In genomic region chr12:54166543-54167499, GRCh38 we compare ENCODE assay signal across 32 cellular contexts. TPM values are rescaled to one million over a fixed set of nuclear protein-coding genes. Genes with fewer than 3 reads are reported as not detected.
DNase-seq lines count a peak whose midpoint lies in the region; ATAC-seq, FAIRE-seq and TF ChIP-seq lines count a peak whose summit lies in the region.
"Had no signal": no experiment of that assay in that cellular context is flagged by ENCODE, and none has a peak within 500 bp of the region (broad histone marks: within the 10 kb centered on the region; RNA-seq: fewer than 3 reads in every experiment).

No MANE protein-coding gene starts in this region.

- 28% methylated on average over 6 of the region's 6 CpGs for WGBS in smooth muscle cell (ENCODE audit: low lambda C conversion rate)

- ATAC-seq in Right ventricle myocardium superior (ENCODE audit: poor library complexity) (peak; percentile 27), left cardiac atrium (no peak)
- ATAC-seq: A549; activated CD8-positive, alpha-beta T cell treated with anti-CD3 and anti-CD28 coated beads for 36 hours; activated naive CD4-positive, alpha-beta T cell treated with anti-CD3 and anti-CD28 coated beads, Interleukin-2, amount 50 U/mL, for 72 hours; naive thymus-derived CD8-positive, alpha-beta T cell had no signal

- DNase-seq in Right ventricle myocardium superior (no peak), left cardiac atrium (no peak), SK-N-MC (ENCODE audit: low read depth, low spot score) (no peak), kidney (peak; percentile 72), smooth muscle cell (lab: John Stamatoyannopoulos, UW; ENCODE audit: unreplicated experiment) (no peak), foreskin melanocyte (no peak)
- no peak for DNase-seq in effector memory CD4-positive, alpha-beta T cell
- DNase-seq in activated T-helper 1 cell treated with anti-CD3 and anti-CD28 coated beads, Interleukin-12 subunit alpha, Interleukin-12 subunit beta, Interleukin-2, Interleukin-4 antibody, amounts not matched to agents 30 ng/mL and 10 ng/mL and 1 ng/mL, durations not matched to agents 14 hours and 24 hours and 36 hours (ENCODE audit: low spot score): no peak
- DNase-seq: activated CD4-positive, alpha-beta T cell treated with anti-CD3 and anti-CD28 coated beads for 1 hour; activated CD8-positive, alpha-beta T cell treated with anti-CD3 and anti-CD28 coated beads for 36 hours; aorta; caudate nucleus; CD8-positive, alpha-beta memory T cell; cortex of kidney; GF-D8; hypothalamus; immature natural killer cell; Karpas-422; midbrain; naive thymus-derived CD8-positive, alpha-beta T cell; NCI-H146; Peyer's patch; retina; stimulated activated CD4-positive, alpha-beta T cell treated with anti-CD3 and anti-CD28 coated beads, Interleukin-2, amount 100 ng/mL, for 48 hours; upper lobe of left lung had no signal

- H3K36me3 ChIP-seq in SK-N-MC (ENCODE audit: insufficient read depth, low read length): no peaks in the 10 kb centered on the region
- no peaks in the 10 kb centered on the region for H3K36me3 ChIP-seq in kidney (ENCODE audit: control insufficient read depth in 1 of 2, insufficient read depth in 2 of 2, low read length in 2 of 2)
- H3K36me3 ChIP-seq in smooth muscle cell (ENCODE audit: low read depth): no peaks in the 10 kb centered on the region
- H3K36me3 ChIP-seq in effector memory CD4-positive, alpha-beta T cell (ENCODE audit: control insufficient read depth, insufficient read depth, low read length): no peaks in the 10 kb centered on the region
- H3K36me3 ChIP-seq: esophagus muscularis mucosa, HAP-1, Peyer's patch, upper lobe of left lung had no signal

- H3K9ac ChIP-seq in SK-N-MC (ENCODE audit: insufficient read length) (no peak overlapping the region), kidney (ENCODE audit: low read length in 2 of 2) (no peak overlapping the region), smooth muscle cell (ENCODE audit: low read depth) (no peak overlapping the region)

- H3K4me2 ChIP-seq in smooth muscle cell: peak overlapping the region; percentile 1
- H3K4me2 ChIP-seq: A549 had no signal

- H3K27ac Mint-ChIP-seq in activated T-helper 1 cell treated with anti-CD3 and anti-CD28 coated beads, Interleukin-12 subunit alpha, Interleukin-12 subunit beta, Interleukin-2, Interleukin-4 antibody, amounts not matched to agents 30 ng/mL and 10 ng/mL and 1 ng/mL, durations not matched to agents 14 hours and 24 hours and 36 hours: no peak overlapping the region
- H3K27ac Mint-ChIP-seq: activated CD8-positive, alpha-beta T cell treated with anti-CD3 and anti-CD28 coated beads for 36 hours; activated naive CD4-positive, alpha-beta T cell treated with anti-CD3 and anti-CD28 coated beads, Interleukin-2, amount 50 U/mL, for 72 hours; B cell; CD8-positive, alpha-beta memory T cell; immature natural killer cell; naive thymus-derived CD8-positive, alpha-beta T cell; T-helper 1 cell treated with Interleukin-12 subunit alpha and Interleukin-12 subunit beta and Interleukin-4 antibody, amounts not matched to agents 30 μg/mL and 1 μg/mL, for 36 hours had no signal

- H3K4me1 Mint-ChIP-seq in activated T-helper 1 cell treated with anti-CD3 and anti-CD28 coated beads, Interleukin-12 subunit alpha, Interleukin-12 subunit beta, Interleukin-2, Interleukin-4 antibody, amounts not matched to agents 30 ng/mL and 10 ng/mL and 1 ng/mL, durations not matched to agents 14 hours and 24 hours and 36 hours (ENCODE audit: low read depth): no peaks in the 10 kb centered on the region
- H3K4me1 Mint-ChIP-seq: B cell; CD8-positive, alpha-beta memory T cell; immature natural killer cell had no signal

- no peak for TF ChIP-seq CTCF in kidney (IDR thresholded peaks at IDR 0.05; ENCODE audit: borderline replicate concordance, extremely low read depth, insufficient read depth)
- TF ChIP-seq CTCF in smooth muscle cell (IDR thresholded peaks at IDR 0.05; ENCODE audit: borderline replicate concordance, insufficient read depth, poor library complexity, severe bottlenecking): no peak

- no peaks in the 10 kb centered on the region for H3K36me3 Mint-ChIP-seq in activated T-helper 1 cell treated with anti-CD3 and anti-CD28 coated beads, Interleukin-12 subunit alpha, Interleukin-12 subunit beta, Interleukin-2, Interleukin-4 antibody, amounts not matched to agents 30 ng/mL and 10 ng/mL and 1 ng/mL, durations not matched to agents 14 hours and 24 hours and 36 hours (ENCODE audit: low read depth)
- H3K36me3 Mint-ChIP-seq: activated naive CD4-positive, alpha-beta T cell treated with anti-CD3 and anti-CD28 coated beads, Interleukin-2, amount 50 U/mL, for 72 hours had no signal

- peak overlapping the region; percentile 52 for H3K4me3 ChIP-seq in SK-N-MC
- H3K4me3 ChIP-seq in kidney (ENCODE audit: low read length in 2 of 2): no peak overlapping the region
- H3K4me3 ChIP-seq in smooth muscle cell: no peak overlapping the region
- no peak overlapping the region for H3K4me3 ChIP-seq in effector memory CD4-positive, alpha-beta T cell (ENCODE audit: insufficient read depth, low read depth, low read length, poor library complexity, severe bottlenecking)
- H3K4me3 ChIP-seq: A549, esophagus muscularis mucosa, HAP-1, Peyer's patch, upper lobe of left lung had no signal

- intact Hi-C loops in Right ventricle myocardium superior (cut with DNase I) (no loop called here), left cardiac atrium (cut with DNase I) (no loop called here), kidney (cut with DNase I) (no loop called here)
- intact Hi-C loops in activated T-helper 1 cell treated with anti-CD3 and anti-CD28 coated beads, Interleukin-12 subunit alpha, Interleukin-12 subunit beta, Interleukin-2, Interleukin-4 antibody, amounts not matched to agents 30 ng/mL and 10 ng/mL and 1 ng/mL, durations not matched to agents 14 hours and 24 hours and 36 hours (cut with micrococcal nuclease): no loop called here

- FAIRE-seq in kidney (lab: Jason Lieb, UNC): no peak
- FAIRE-seq: A549, TTC549 had no signal

- H3K27ac ChIP-seq in SK-N-MC: peak overlapping the region; percentile 90
- no peak overlapping the region for H3K27ac ChIP-seq in kidney (ENCODE audit: low read depth in 2 of 2, low read length in 2 of 2)
- no peak overlapping the region for H3K27ac ChIP-seq in smooth muscle cell (ENCODE audit: low read depth)
- H3K27ac ChIP-seq in effector memory CD4-positive, alpha-beta T cell (ENCODE audit: insufficient read depth, low read length, poor library complexity, severe bottlenecking): no peak overlapping the region
- H3K27ac ChIP-seq: A549, Peyer's patch, upper lobe of left lung had no signal

- peaks cover 3% of the 10 kb centered on the region for H3K27me3 Mint-ChIP-seq in activated T-helper 1 cell treated with anti-CD3 and anti-CD28 coated beads, Interleukin-12 subunit alpha, Interleukin-12 subunit beta, Interleukin-2, Interleukin-4 antibody, amounts not matched to agents 30 ng/mL and 10 ng/mL and 1 ng/mL, durations not matched to agents 14 hours and 24 hours and 36 hours (ENCODE audit: insufficient read depth)
- H3K27me3 Mint-ChIP-seq: activated CD8-positive, alpha-beta T cell treated with anti-CD3 and anti-CD28 coated beads for 36 hours had no signal

- H3K9me3 ChIP-seq in SK-N-MC (ENCODE audit: low read depth, low read length) (no peaks in the 10 kb centered on the region), kidney (ENCODE audit: control insufficient read depth in 1 of 2, low read length in 2 of 2) (no peaks in the 10 kb centered on the region), smooth muscle cell (replicated peaks; ENCODE audit: low read depth) (no peaks in the 10 kb centered on the region)
- no peaks in the 10 kb centered on the region for H3K9me3 ChIP-seq in effector memory CD4-positive, alpha-beta T cell (ENCODE audit: control insufficient read depth, low read length)
- H3K9me3 ChIP-seq: A549, esophagus muscularis mucosa, HAP-1, Peyer's patch, upper lobe of left lung had no signal

- H3K4me1 ChIP-seq in kidney (ENCODE audit: control insufficient read depth in 1 of 2, insufficient read depth in 1 of 2, low read depth in 1 of 2, low read length in 2 of 2) (peaks cover 6 to 17% of the 10 kb centered on the region in 2 donors), smooth muscle cell (ENCODE audit: low read depth) (peaks cover 4% of the 10 kb centered on the region)
- no peaks in the 10 kb centered on the region for H3K4me1 ChIP-seq in effector memory CD4-positive, alpha-beta T cell (ENCODE audit: control insufficient read depth, insufficient read depth, low read length, poor library complexity, severe bottlenecking)
- H3K4me1 ChIP-seq: A549, Peyer's patch, upper lobe of left lung had no signal

- H3K4me3 Mint-ChIP-seq in activated T-helper 1 cell treated with anti-CD3 and anti-CD28 coated beads, Interleukin-12 subunit alpha, Interleukin-12 subunit beta, Interleukin-2, Interleukin-4 antibody, amounts not matched to agents 30 ng/mL and 10 ng/mL and 1 ng/mL, durations not matched to agents 14 hours and 24 hours and 36 hours: no peak overlapping the region
- H3K4me3 Mint-ChIP-seq: activated CD8-positive, alpha-beta T cell treated with anti-CD3 and anti-CD28 coated beads for 36 hours; B cell; CD8-positive, alpha-beta memory T cell; immature natural killer cell; naive thymus-derived CD8-positive, alpha-beta T cell; T-helper 1 cell treated with Interleukin-12 subunit alpha and Interleukin-12 subunit beta and Interleukin-4 antibody, amounts not matched to agents 30 μg/mL and 1 μg/mL, for 36 hours had no signal

- no peaks in the 10 kb centered on the region for H3K79me2 ChIP-seq in smooth muscle cell (ENCODE audit: low read depth)

- no peaks in the 10 kb centered on the region for H3K9me3 Mint-ChIP-seq in activated T-helper 1 cell treated with anti-CD3 and anti-CD28 coated beads, Interleukin-12 subunit alpha, Interleukin-12 subunit beta, Interleukin-2, Interleukin-4 antibody, amounts not matched to agents 30 ng/mL and 10 ng/mL and 1 ng/mL, durations not matched to agents 14 hours and 24 hours and 36 hours
- H3K9me3 Mint-ChIP-seq: activated CD8-positive, alpha-beta T cell treated with anti-CD3 and anti-CD28 coated beads for 36 hours; activated naive CD4-positive, alpha-beta T cell treated with anti-CD3 and anti-CD28 coated beads, Interleukin-2, amount 50 U/mL, for 72 hours; CD8-positive, alpha-beta memory T cell; immature natural killer cell; naive thymus-derived CD8-positive, alpha-beta T cell; T-helper 1 cell treated with Interleukin-12 subunit alpha and Interleukin-12 subunit beta and Interleukin-4 antibody, amounts not matched to agents 30 μg/mL and 1 μg/mL, for 36 hours had no signal

- peaks cover 8% of the 10 kb centered on the region for H3F3A ChIP-seq in smooth muscle cell (ENCODE audit: low read depth)

- H4K20me1 ChIP-seq in smooth muscle cell (ENCODE audit: low read depth): no peaks in the 10 kb centered on the region

- peaks cover 18% of the 10 kb centered on the region for H3K27me3 ChIP-seq in smooth muscle cell (ENCODE audit: low read depth)
- no peaks in the 10 kb centered on the region for H3K27me3 ChIP-seq in effector memory CD4-positive, alpha-beta T cell (replicated peaks; ENCODE audit: control insufficient read depth, insufficient read depth, low read length, poor library complexity, severe bottlenecking)
- H3K27me3 ChIP-seq: esophagus muscularis mucosa, Peyer's patch, upper lobe of left lung had no signal

- H2AFZ ChIP-seq in smooth muscle cell (ENCODE audit: low read depth): no peak overlapping the region

RNA-seq across cellular contexts. Expression of gene SMUG1, which starts 22.0 kb away (rescaled TPM):
- total RNA-seq in Right ventricle myocardium superior (16.5 TPM), left cardiac atrium (10 to 100 TPM; 17.9 to 18.0 TPM), kidney (27.6 TPM), smooth muscle cell (36.7 and 39.4 TPM in 2 replicates)
- polyA plus RNA-seq in kidney (ENCODE audit: insufficient read depth, low read depth, low replicate concordance) (68.3 TPM), smooth muscle cell (40.5 and 49.2 TPM in 2 replicates)
- 28.6 and 29.6 TPM in 2 replicates for total RNA-seq in activated T-helper 1 cell treated with anti-CD3 and anti-CD28 coated beads, Interleukin-12 subunit alpha, Interleukin-12 subunit beta, Interleukin-2, Interleukin-4 antibody, amounts not matched to agents 30 ng/mL and 10 ng/mL and 1 ng/mL, durations not matched to agents 14 hours and 24 hours and 36 hours
